In genomic region chr6:38589367-38589720, GRCh38 we compare ENCODE assay signal across 18 cellular contexts.
"Had no signal": no experiment of that assay in that cellular context is flagged by ENCODE, and none has a peak within 500 bp of the region (broad histone marks: within the 10 kb centered on the region; RNA-seq: fewer than 3 reads in every experiment).

No MANE protein-coding gene starts in this region.

- H3K9me3 Mint-ChIP-seq: dendritic cell treated with granulocyte-macrophage colony-stimulating factor and Interleukin-4, amounts not matched to agents 40 ng/mL and 50 ng/mL, for 4 days; effector memory CD8-positive, alpha-beta T cell; mesothelial cell of epicardium; natural killer cell; neural crest cell; stimulated activated naive CD8-positive, alpha-beta T cell treated with anti-CD3 and anti-CD28 coated beads, Interleukin-15, Interleukin-2, amounts not matched to agents 100 ng/mL and 50 ng/mL, for 24 hours had no signal

- H3K4me3 ChIP-seq: gastrocnemius medialis, heart right ventricle, ovary, tibial artery, upper lobe of left lung, uterus had no signal

- ATAC-seq: effector memory CD8-positive, alpha-beta T cell; heart right ventricle; left lobe of liver; natural killer cell; right cardiac atrium had no signal

- H3K27ac Mint-ChIP-seq: dendritic cell treated with granulocyte-macrophage colony-stimulating factor and Interleukin-4, amounts not matched to agents 40 ng/mL and 50 ng/mL, for 4 days; effector memory CD8-positive, alpha-beta T cell; mesothelial cell of epicardium; natural killer cell; stimulated activated naive CD8-positive, alpha-beta T cell treated with anti-CD3 and anti-CD28 coated beads, Interleukin-15, Interleukin-2, amounts not matched to agents 100 ng/mL and 50 ng/mL, for 24 hours had no signal

- H3K27me3 Mint-ChIP-seq: dendritic cell treated with granulocyte-macrophage colony-stimulating factor and Interleukin-4, amounts not matched to agents 40 ng/mL and 50 ng/mL, for 4 days; effector memory CD8-positive, alpha-beta T cell; stimulated activated naive CD8-positive, alpha-beta T cell treated with anti-CD3 and anti-CD28 coated beads, Interleukin-15, Interleukin-2, amounts not matched to agents 100 ng/mL and 50 ng/mL, for 24 hours had no signal

- H3K36me3 Mint-ChIP-seq: natural killer cell had no signal

- H3K4me1 Mint-ChIP-seq: natural killer cell, neural crest cell had no signal

- H3K4me3 Mint-ChIP-seq: dendritic cell treated with granulocyte-macrophage colony-stimulating factor and Interleukin-4, amounts not matched to agents 40 ng/mL and 50 ng/mL, for 4 days; effector memory CD8-positive, alpha-beta T cell; mesothelial cell of epicardium; natural killer cell; neural crest cell; stimulated activated naive CD8-positive, alpha-beta T cell treated with anti-CD3 and anti-CD28 coated beads, Interleukin-15, Interleukin-2, amounts not matched to agents 100 ng/mL and 50 ng/mL, for 24 hours had no signal

- DNase-seq: effector memory CD8-positive, alpha-beta T cell; erythroblast; gastrocnemius medialis; heart right ventricle; islet precursor cell; natural killer cell; ovary; right cardiac atrium; small intestine; stimulated activated CD4-positive, alpha-beta T cell treated with anti-CD3 and anti-CD28 coated beads, Interleukin-2, amount 100 ng/mL, for 48 hours; tibial artery; upper lobe of left lung; uterus had no signal
